8 cellular contexts compared by ENCODE assay signal in genomic region chr3:111967651-111968274, GRCh38. TPM values are rescaled to one million over a fixed set of nuclear protein-coding genes. Genes with fewer than 3 reads are reported as not detected.
A peak's percentile ranks its signal among the peaks of the same experiment; 100 is the strongest.
DNase-seq lines count a peak whose midpoint lies in the region; ATAC-seq, FAIRE-seq and TF ChIP-seq lines count a peak whose summit lies in the region.

No MANE protein-coding gene starts in this region.

- no peaks in the 10 kb centered on the region for H3K27me3 ChIP-seq in BLaER1 treated with 17β-estradiol and CSF1 and Interleukin-3, amounts not matched to agents 10 nM and 100 nM
- H3K27me3 ChIP-seq in right lobe of liver, result no peaks in the 10 kb centered on the region

- CTCF ChIA-PET in activated CD4-positive, alpha-beta T cell treated with anti-CD3 and anti-CD28 coated beads for 36 hours (lab: Charles Lee), result interaction anchor here (0.5 to 8.7 kb wide), 41 partner anchors 9 to 584 kb away, joined by 3 to 181 read pairs (median 4); partner anchors contain the start of genes ABHD10 and SLC9C1

- no peaks in the 10 kb centered on the region for H3K27me3 Mint-ChIP-seq in activated CD4-positive, alpha-beta T cell treated with anti-CD3 and anti-CD28 coated beads for 36 hours

- no peaks in the 10 kb centered on the region for H3K36me3 ChIP-seq in BLaER1 treated with 17β-estradiol and CSF1 and Interleukin-3, amounts not matched to agents 10 nM and 100 nM
- peaks cover 0 to 7% (median 0%) of the 10 kb centered on the region in 4 donors for H3K36me3 ChIP-seq in right lobe of liver

- TF ChIP-seq POLR2A in right lobe of liver (IDR thresholded peaks at IDR 0.05), result no peak

- H3K9me3 Mint-ChIP-seq in activated CD4-positive, alpha-beta T cell treated with anti-CD3 and anti-CD28 coated beads for 36 hours (ENCODE audit: low read depth), result no peaks in the 10 kb centered on the region

- ATAC-seq in GM19324 (IDR thresholded peaks at IDR 0.05; ENCODE audit: low FRiP score, unreplicated experiment) (peak; percentile 78), HG03439 (IDR thresholded peaks at IDR 0.05; ENCODE audit: unreplicated experiment) (peak; percentile 92), right lobe of liver (peak; percentile 95 to 98 (median 97))
- ATAC-seq in activated CD4-positive, alpha-beta T cell treated with anti-CD3 and anti-CD28 coated beads for 36 hours, result peak; percentile 85

- H3K36me3 Mint-ChIP-seq in activated CD4-positive, alpha-beta T cell treated with anti-CD3 and anti-CD28 coated beads for 36 hours (ENCODE audit: low read depth), result no peaks in the 10 kb centered on the region

- no peak overlapping the region for H3K4me3 ChIP-seq in BLaER1 treated with 17β-estradiol and CSF1 and Interleukin-3, amounts not matched to agents 10 nM and 100 nM
- H3K4me3 ChIP-seq in right lobe of liver, result no peak overlapping the region

- intact Hi-C loops in activated CD4-positive, alpha-beta T cell treated with anti-CD3 and anti-CD28 coated beads for 36 hours (cut with DNase I, micrococcal nuclease), result loop anchor here (1.0 to 10.0 kb wide), 8 partner anchors 46 to 423 kb away; partner anchors contain the start of gene CD96 (in 1 of the 2)
- intact Hi-C loops in right lobe of liver (cut with DNase I), result loop anchor here in 1 of 2 donors (5.0 kb wide), 1 partner anchor 250 kb away; no protein-coding TSS in a partner anchor

- no peaks in the 10 kb centered on the region for H4K20me1 ChIP-seq in BLaER1 treated with 17β-estradiol and CSF1 and Interleukin-3, amounts not matched to agents 10 nM and 100 nM

- WGBS in right lobe of liver (ENCODE audit: insufficient coverage, low coverage, low lambda C conversion rate, missing lambda C conversion rate), result 5% methylated on average over 8 of the region's 8 CpGs

- H3K4me1 ChIP-seq in BLaER1 treated with 17β-estradiol and CSF1 and Interleukin-3, amounts not matched to agents 10 nM and 100 nM, result peaks cover 16 to 39% (median 24%) of the 10 kb centered on the region in 10 experiments
- H3K4me1 ChIP-seq in right lobe of liver, result peaks cover 0 to 14% (median 2%) of the 10 kb centered on the region in 4 donors

- H3K4me1 Mint-ChIP-seq in activated CD4-positive, alpha-beta T cell treated with anti-CD3 and anti-CD28 coated beads for 36 hours, result peaks cover 28% of the 10 kb centered on the region

- POLR2A ChIA-PET in activated CD4-positive, alpha-beta T cell treated with anti-CD3 and anti-CD28 coated beads for 36 hours (lab: Charles Lee), result no interaction called here

- no peak overlapping the region for H3K9ac ChIP-seq in BLaER1 treated with 17β-estradiol and CSF1 and Interleukin-3, amounts not matched to agents 10 nM and 100 nM

- no peak overlapping the region for H3K4me3 Mint-ChIP-seq in activated CD4-positive, alpha-beta T cell treated with anti-CD3 and anti-CD28 coated beads for 36 hours

- peak; percentile 83 to 88 (median 84) for TF ChIP-seq CTCF in right lobe of liver (IDR thresholded peaks at IDR 0.05)

- no peaks in the 10 kb centered on the region for H3K9me3 ChIP-seq in BLaER1 treated with 17β-estradiol and CSF1 and Interleukin-3, amounts not matched to agents 10 nM and 100 nM (replicated peaks in 1 of 11)
- H3K9me3 ChIP-seq in right lobe of liver, result no peaks in the 10 kb centered on the region

- H3K27ac ChIP-seq in BLaER1 treated with 17β-estradiol and CSF1 and Interleukin-3, amounts not matched to agents 10 nM and 100 nM, result no peak overlapping the region
- H3K27ac ChIP-seq in right lobe of liver, result peak overlapping the region; percentile 26 to 44 (median 34)

- no peak overlapping the region for H3K27ac Mint-ChIP-seq in activated CD4-positive, alpha-beta T cell treated with anti-CD3 and anti-CD28 coated beads for 36 hours

- peak; percentile 65 for FAIRE-seq in colon (lab: Jason Lieb, UNC)

- DNase-seq in NCI-H510A (lab: John Stamatoyannopoulos, UW), result peak; percentile 31
- peak; percentile 90 for DNase-seq in activated CD4-positive, alpha-beta T cell treated with anti-CD3 and anti-CD28 coated beads for 36 hours
- peak; percentile 77 to 84 (median 79) for DNase-seq in right lobe of liver
- peak; percentile 47 to 61 (median 47) for DNase-seq in stimulated activated CD4-positive, alpha-beta T cell treated with anti-CD3 and anti-CD28 coated beads, TNF-alpha, amount 100 ng/mL, for 1 hour (ENCODE audit: low read depth in 3 of 3, low spot score in 1 of 3)

- peak overlapping the region in 10 of 11 experiments; percentile 22 to 62 (median 44); a peak in 15 of 22 replicates for H3K4me2 ChIP-seq in BLaER1 treated with 17β-estradiol and CSF1 and Interleukin-3, amounts not matched to agents 10 nM and 100 nM

RNA-seq across cellular contexts. Expression of gene ABHD10, which starts 11.1 kb away (rescaled TPM):
- 10 to 100 TPM; 58.7 to 64.1 TPM for total RNA-seq in activated CD4-positive, alpha-beta T cell treated with anti-CD3 and anti-CD28 coated beads for 36 hours
- 10 to 100 TPM; 16.7 to 25.2 (median 20.8) TPM for total RNA-seq in right lobe of liver

RNA-seq across cellular contexts. Expression of gene TAGLN3, which starts 31.0 kb away (rescaled TPM):
- total RNA-seq in activated CD4-positive, alpha-beta T cell treated with anti-CD3 and anti-CD28 coated beads for 36 hours, result 1 to 10 TPM; 3.2 to 3.5 TPM
- not detected for total RNA-seq in right lobe of liver

Comparison
In these comparisons a context has a peak if more than half of its experiments do, and no peak if none do; other contexts are left out.
1. H3K27ac ChIP-seq: peak in right lobe of liver (3 of 3); none in BLaER1 treated with 17β-estradiol and CSF1 and Interleukin-3, amounts not matched to agents 10 nM and 100 nM (0 of 11).
2. DNase-seq: peak in every context shown above with its lines; median percentile 90 in activated CD4-positive, alpha-beta T cell treated with anti-CD3 and anti-CD28 coated beads for 36 hours; 79 in right lobe of liver; 47 in stimulated activated CD4-positive, alpha-beta T cell treated with anti-CD3 and anti-CD28 coated beads, TNF-alpha, amount 100 ng/mL, for 1 hour; 31 in NCI-H510A.
3. RNA of gene TAGLN3, which starts 31.0 kb away (total RNA-seq): 3.2 to 3.5 TPM in activated CD4-positive, alpha-beta T cell treated with anti-CD3 and anti-CD28 coated beads for 36 hours; not detected in right lobe of liver; every median in the first group is over 4 times any median in the second.
4. Peak in every context shown above with its lines, with median percentiles within 50 percentile points of each other: ATAC-seq.